In genomic region chr7:47594406-47594805, GRCh38 we compare ENCODE assay signal across 1 cellular context.
TF ChIP-seq lines count a peak whose summit lies in the region.

No MANE protein-coding gene starts in this region.

TF ChIP-seq in K562, 482 proteins besides CTCF, POLR2A, EP300 and RAD21 (continued from another document):
- TF ChIP-seq GABPA (tag; conservative IDR thresholded peaks at IDR 0.05; ENCODE audit: low read depth) (no peak), ZNF12 (CRISPR knock-in tag; IDR thresholded peaks at IDR 0.05) (no peak), ZNF165 (CRISPR knock-in tag; IDR thresholded peaks at IDR 0.05; ENCODE audit: borderline replicate concordance) (no peak), ELF2 (CRISPR knock-in tag; IDR thresholded peaks at IDR 0.05) (no peak), NFIC (IDR thresholded peaks at IDR 0.05) (no peak), TSC22D4 (tag; IDR thresholded peaks at IDR 0.05) (no peak), TEAD4 (IDR thresholded peaks at IDR 0.05; ENCODE audit: low read length) (peak; percentile 76), TEAD4 (CRISPR knock-in tag; IDR thresholded peaks at IDR 0.05; ENCODE audit: borderline replicate concordance) (no peak), TCF3 (CRISPR knock-in tag; IDR thresholded peaks at IDR 0.05) (peak; percentile 72), POLR2AphosphoS2 (IDR thresholded peaks at IDR 0.05; ENCODE audit: low read length) (no peak), CREB5 (CRISPR knock-in tag; IDR thresholded peaks at IDR 0.05) (no peak), XRCC4 (IDR thresholded peaks at IDR 0.05; ENCODE audit: extremely low read depth, insufficient read depth, insufficient read length) (no peak), CREM (IDR thresholded peaks at IDR 0.05; ENCODE audit: low read depth) (no peak), KLF16 (IDR thresholded peaks at IDR 0.05) (0 out of 2 replicates have a peak, but pooled peaks have one; percentile 30), PTBP1 (IDR thresholded peaks at IDR 0.05; ENCODE audit: low read depth, low read length) (no peak)
- TF ChIP-seq, protein P1, sequence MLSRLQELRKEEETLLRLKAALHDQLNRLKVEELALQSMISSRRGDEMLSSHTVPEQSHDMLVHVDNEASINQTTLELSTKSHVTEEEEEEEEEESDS (CRISPR knock-in tag; IDR thresholded peaks at IDR 0.05), result no peak
TF ChIP-seq in K562: peak in this region for 9.
